In genomic region chrX:13208281-13208935, GRCh38 we compare ENCODE assay signal across 22 cellular contexts.
A peak's percentile ranks its signal among the peaks of the same experiment; 100 is the strongest.
DNase-seq lines count a peak whose midpoint lies in the region; ATAC-seq and TF ChIP-seq lines count a peak whose summit lies in the region.
"Had no signal": no experiment of that assay in that cellular context is flagged by ENCODE, and none has a peak within 500 bp of the region (broad histone marks: within the 10 kb centered on the region; RNA-seq: fewer than 3 reads in every experiment).

No MANE protein-coding gene starts in this region.

- in situ Hi-C loops in mammary epithelial cell (cut with MboI; ENCODE audit: low sequenced_read_pairs in 2 of 2) = no loop called here
- in situ Hi-C loops in astrocyte of the spinal cord (cut with HindIII; ENCODE audit: low sequenced_read_pairs) = no loop called here

- no peak overlapping the region for H3K27ac Mint-ChIP-seq in MCF 10A (ENCODE audit: low read depth, unreplicated experiment)
- H3K27ac Mint-ChIP-seq in nephron = peak overlapping the region; percentile 83 to 98 (median 90)
- H3K27ac Mint-ChIP-seq: T-helper 1 cell treated with Interleukin-12 subunit alpha and Interleukin-12 subunit beta and Interleukin-4 antibody, amounts not matched to agents 30 μg/mL and 1 μg/mL, for 36 hours had no signal

- H3K9me3 ChIP-seq in mammary epithelial cell (replicated peaks; ENCODE audit: insufficient read depth, low read length) = no peaks in the 10 kb centered on the region
- H3K9me3 ChIP-seq: HAP-1 had no signal

- no peaks in the 10 kb centered on the region for H3K27me3 ChIP-seq in mammary epithelial cell (ENCODE audit: insufficient read depth, low read length)

- H3K4me1 Mint-ChIP-seq in MCF 10A (ENCODE audit: insufficient read depth, unreplicated experiment) (peaks cover 6% of the 10 kb centered on the region), nephron (peaks cover 22% of the 10 kb centered on the region)

- no peak overlapping the region for H3K4me2 ChIP-seq in mammary epithelial cell (ENCODE audit: insufficient read depth, low read depth, low read length)
- H3K4me2 ChIP-seq: PC-9 had no signal

- no peak for ATAC-seq in GM19023 (IDR thresholded peaks at IDR 0.05; ENCODE audit: unreplicated experiment)

- dilution Hi-C loops in mammary epithelial cell (cut with HindIII; ENCODE audit: low sequenced_read_pairs) = no loop called here

- H3K79me2 ChIP-seq in mammary epithelial cell (ENCODE audit: insufficient read depth, low read length) = no peaks in the 10 kb centered on the region

- DNase-seq in mammary epithelial cell = peak; percentile 56
- no peak for DNase-seq in MCF 10A (ENCODE audit: unreplicated experiment)
- peak; percentile 29 for DNase-seq in M059J (ENCODE audit: low read depth)
- peak; percentile 14 for DNase-seq in astrocyte of the spinal cord (ENCODE audit: low read depth, low spot score)
- no peak for DNase-seq in GM19238 (ENCODE audit: insufficient read length, low spot score)
- no peak for DNase-seq in cerebellar nuclear complex (lab: John Stamatoyannopoulos, UW)
- DNase-seq: Calu3; GOT3; HFFc6; Karpas-422; NCI-H2029; NCI-H446 treated with DMSO at 0.1 percent for 48 hours; NCI-H526; NCI-H82; NK-92 treated with Interleukin-12 subunit alpha and Interleukin-12 subunit beta, amount 100 ng/mL, for 24 hours; PC-9; SHP77 had no signal

- BruUV-seq in mammary epithelial cell (replicated peaks; lab: Mats Ljungman, UMichigan) (no TSS peak), MCF 10A (replicated peaks; lab: Mats Ljungman, UMichigan) (no TSS peak)

- no peaks in the 10 kb centered on the region for H3K36me3 ChIP-seq in mammary epithelial cell (ENCODE audit: insufficient read depth, low read length)
- H3K36me3 ChIP-seq: HAP-1 had no signal

- H3K4me3 Mint-ChIP-seq in MCF 10A (ENCODE audit: unreplicated experiment) (no peak overlapping the region), nephron (no peak overlapping the region)
- H3K4me3 Mint-ChIP-seq: HFFc6; T-helper 1 cell treated with Interleukin-12 subunit alpha and Interleukin-12 subunit beta and Interleukin-4 antibody, amounts not matched to agents 30 μg/mL and 1 μg/mL, for 36 hours had no signal

- POLR2A ChIA-PET in MCF 10A (lab: Yijun Ruan, JAX) = interaction anchor here (0.5 to 1.1 kb wide), 2 partner anchors 12 to 145 kb away, joined by 3 read pairs; no protein-coding TSS in a partner anchor

- no peaks in the 10 kb centered on the region for H4K20me1 ChIP-seq in mammary epithelial cell (ENCODE audit: insufficient read depth, low read length)

- no peaks in the 10 kb centered on the region for H3K9me3 Mint-ChIP-seq in MCF 10A (ENCODE audit: unreplicated experiment)
- peaks cover 7% of the 10 kb centered on the region for H3K9me3 Mint-ChIP-seq in nephron
- H3K9me3 Mint-ChIP-seq: HFFc6; T-helper 1 cell treated with Interleukin-12 subunit alpha and Interleukin-12 subunit beta and Interleukin-4 antibody, amounts not matched to agents 30 μg/mL and 1 μg/mL, for 36 hours had no signal

- H3K36me3 Mint-ChIP-seq in MCF 10A (ENCODE audit: insufficient read depth, unreplicated experiment) (no peaks in the 10 kb centered on the region), nephron (ENCODE audit: low read depth) (no peaks in the 10 kb centered on the region)

- H3K27me3 Mint-ChIP-seq in MCF 10A (ENCODE audit: insufficient read depth, unreplicated experiment) (peaks cover 26% of the 10 kb centered on the region), nephron (ENCODE audit: low read depth) (no peaks in the 10 kb centered on the region)

- H3K4me1 ChIP-seq in mammary epithelial cell (ENCODE audit: insufficient read depth, low read length) = peaks cover 5% of the 10 kb centered on the region

- no peak overlapping the region for H3K9ac ChIP-seq in mammary epithelial cell (ENCODE audit: insufficient read depth, low read length)

- WGBS in mammary epithelial cell (ENCODE audit: low coverage, missing lambda C conversion rate) = 93% methylated on average over 2 of the region's 3 CpGs

- no peak overlapping the region for H2AFZ ChIP-seq in mammary epithelial cell (ENCODE audit: low read depth, low read length)
- H2AFZ ChIP-seq: PC-9 had no signal

- H3K4me3 ChIP-seq in mammary epithelial cell (replicated peaks in 1 of 3; ENCODE audit: insufficient read depth in 1 of 3, low read depth in 2 of 3, low read length in 3 of 3) (no peak overlapping the region), astrocyte of the spinal cord (ENCODE audit: low read depth, low read length) (no peak overlapping the region)
- H3K4me3 ChIP-seq: HAP-1, PC-9 had no signal

- TF ChIP-seq CTCF in mammary epithelial cell (conservative IDR thresholded peaks at IDR 0.05 in 1 of 2, IDR thresholded peaks at IDR 0.05 in 1 of 2; ENCODE audit: extremely low read depth in 1 of 2, insufficient read depth in 1 of 2, low read depth in 1 of 2, low read length in 2 of 2) (no peak), MCF 10A (IDR thresholded peaks at IDR 0.05; ENCODE audit: unreplicated experiment) (no peak), astrocyte of the spinal cord (IDR thresholded peaks at IDR 0.05; ENCODE audit: low read depth, low read length) (no peak), nephron (IDR thresholded peaks at IDR 0.05; ENCODE audit: unreplicated experiment in 3 of 3) (no peak)

- intact Hi-C loops in mammary epithelial cell (cut with micrococcal nuclease) = no loop called here
- intact Hi-C loops in MCF 10A (cut with micrococcal nuclease) = no loop called here

- H3K27ac ChIP-seq in mammary epithelial cell (ENCODE audit: insufficient read depth, low read depth, low read length) = no peak overlapping the region
- H3K27ac ChIP-seq: PC-9, RWPE1 had no signal

- CTCF ChIA-PET in mammary epithelial cell (lab: Charles Lee; ENCODE audit: low non-redundant PET) (interaction anchor here (0.7 kb wide), 2 partner anchors 12 to 424 kb away, joined by 4 read pairs; no protein-coding TSS in a partner anchor), MCF 10A (lab: Yijun Ruan, JAX) (interaction anchor here (0.7 to 0.9 kb wide), 5 partner anchors 13 to 507 kb away, joined by 3 to 5 read pairs (median 3); no protein-coding TSS in a partner anchor)

Comparison
In these comparisons a context has a peak if more than half of its experiments do, and no peak if none do; other contexts are left out.
1. DNase-seq: peak in mammary epithelial cell (single experiment), M059J (single experiment) and astrocyte of the spinal cord (single experiment); none in MCF 10A (single experiment), GM19238 (single experiment) and cerebellar nuclear complex (0 of 2).